Comparison of ENCODE assay signal across 2 cellular contexts in the genomic region with DNA sequence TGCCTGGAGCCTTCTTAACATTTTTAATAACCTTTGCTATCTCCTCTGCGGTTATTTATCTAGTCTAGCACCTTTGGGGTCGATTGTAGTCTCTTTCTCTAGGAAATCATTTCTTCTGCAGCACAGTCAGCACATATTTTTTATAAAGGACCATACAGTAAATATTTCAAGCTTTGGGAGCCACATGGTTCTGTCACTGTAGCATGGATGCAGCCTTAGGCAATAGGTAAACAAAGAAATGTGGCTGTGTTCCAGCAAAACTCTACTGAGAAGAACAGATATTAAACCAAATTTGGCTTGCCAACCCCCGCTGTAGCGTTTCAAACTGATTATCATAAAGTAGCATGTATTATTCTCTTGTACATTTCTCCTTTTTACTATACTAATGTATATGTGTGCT.
TF ChIP-seq lines count a peak whose summit lies in the region.

No MANE protein-coding gene starts in this region.

TF ChIP-seq in SK-N-SH treated with all-trans-retinoic acid at 6 μM for 48 hours, 23 proteins besides CTCF, POLR2A, EP300 and RAD21 (continued from another document):
- TF ChIP-seq ISL1 (CRISPR knock-in tag; IDR thresholded peaks at IDR 0.05) = no peak
- no peak for TF ChIP-seq BACH2 (CRISPR knock-in tag; IDR thresholded peaks at IDR 0.05; ENCODE audit: borderline replicate concordance)

TF ChIP-seq in liver, 16 proteins besides CTCF, POLR2A, EP300 and RAD21 (continued from another document):
- TF ChIP-seq, protein P1, sequence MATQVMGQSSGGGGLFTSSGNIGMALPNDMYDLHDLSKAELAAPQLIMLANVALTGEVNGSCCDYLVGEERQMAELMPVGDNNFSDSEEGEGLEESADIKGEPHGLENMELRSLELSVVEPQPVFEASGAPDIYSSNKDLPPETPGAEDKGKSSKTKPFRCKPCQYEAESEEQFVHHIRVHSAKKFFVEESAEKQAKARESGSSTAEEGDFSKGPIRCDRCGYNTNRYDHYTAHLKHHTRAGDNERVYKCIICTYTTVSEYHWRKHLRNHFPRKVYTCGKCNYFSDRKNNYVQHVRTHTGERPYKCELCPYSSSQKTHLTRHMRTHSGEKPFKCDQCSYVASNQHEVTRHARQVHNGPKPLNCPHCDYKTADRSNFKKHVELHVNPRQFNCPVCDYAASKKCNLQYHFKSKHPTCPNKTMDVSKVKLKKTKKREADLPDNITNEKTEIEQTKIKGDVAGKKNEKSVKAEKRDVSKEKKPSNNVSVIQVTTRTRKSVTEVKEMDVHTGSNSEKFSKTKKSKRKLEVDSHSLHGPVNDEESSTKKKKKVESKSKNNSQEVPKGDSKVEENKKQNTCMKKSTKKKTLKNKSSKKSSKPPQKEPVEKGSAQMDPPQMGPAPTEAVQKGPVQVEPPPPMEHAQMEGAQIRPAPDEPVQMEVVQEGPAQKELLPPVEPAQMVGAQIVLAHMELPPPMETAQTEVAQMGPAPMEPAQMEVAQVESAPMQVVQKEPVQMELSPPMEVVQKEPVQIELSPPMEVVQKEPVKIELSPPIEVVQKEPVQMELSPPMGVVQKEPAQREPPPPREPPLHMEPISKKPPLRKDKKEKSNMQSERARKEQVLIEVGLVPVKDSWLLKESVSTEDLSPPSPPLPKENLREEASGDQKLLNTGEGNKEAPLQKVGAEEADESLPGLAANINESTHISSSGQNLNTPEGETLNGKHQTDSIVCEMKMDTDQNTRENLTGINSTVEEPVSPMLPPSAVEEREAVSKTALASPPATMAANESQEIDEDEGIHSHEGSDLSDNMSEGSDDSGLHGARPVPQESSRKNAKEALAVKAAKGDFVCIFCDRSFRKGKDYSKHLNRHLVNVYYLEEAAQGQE (IDR thresholded peaks at IDR 0.05) = no peak
- no peak for TF ChIP-seq HNF4A (conservative IDR thresholded peaks at IDR 0.05)
- TF ChIP-seq FOXA1 (IDR thresholded peaks at IDR 0.05) = peak; percentile 84
- TF ChIP-seq SP1 (IDR thresholded peaks at IDR 0.05) = no peak
- peak; percentile 89 for TF ChIP-seq FOXA2 (IDR thresholded peaks at IDR 0.05)
